ENCODE assay signal across 10 cellular contexts in genomic region chr10:22246680-22247391, GRCh38. TPM values are rescaled to one million over a fixed set of nuclear protein-coding genes. Genes with fewer than 3 reads are reported as not detected.
A peak's percentile ranks its signal among the peaks of the same experiment; 100 is the strongest.
DNase-seq lines count a peak whose midpoint lies in the region; ATAC-seq, FAIRE-seq and TF ChIP-seq lines count a peak whose summit lies in the region.
"Had no signal": no experiment of that assay in that cellular context is flagged by ENCODE, and none has a peak within 500 bp of the region (broad histone marks: within the 10 kb centered on the region; RNA-seq: fewer than 3 reads in every experiment).

No MANE protein-coding gene starts in this region.

- peak; percentile 90 to 94 for ATAC-seq in A549
- ATAC-seq in activated T-cell treated with anti-CD3 and anti-CD28 coated beads, Interleukin-2, amount 50 U/mL, for 4 hours, result peak; percentile 90 to 91
- ATAC-seq in foreskin keratinocyte, result peak; percentile 97
- ATAC-seq in GM18861 (IDR thresholded peaks at IDR 0.05; ENCODE audit: unreplicated experiment), result no peak
- ATAC-seq in HG03520 (IDR thresholded peaks at IDR 0.05; ENCODE audit: unreplicated experiment), result no peak
- ATAC-seq in GM18873 (IDR thresholded peaks at IDR 0.05; ENCODE audit: low FRiP score, unreplicated experiment), result no peak
- no peak for ATAC-seq in HG03025 (IDR thresholded peaks at IDR 0.05; ENCODE audit: low FRiP score, unreplicated experiment)

- peaks cover 55% of the 10 kb centered on the region for H3K4me1 Mint-ChIP-seq in activated T-cell treated with anti-CD3 and anti-CD28 coated beads, Interleukin-2, amount 50 U/mL, for 4 hours (ENCODE audit: low read depth)

- H3K4me3 Mint-ChIP-seq in activated T-cell treated with anti-CD3 and anti-CD28 coated beads, Interleukin-2, amount 50 U/mL, for 4 hours, result peak overlapping the region; percentile 55

- TF ChIP-seq RAD21 in A549 (conservative IDR thresholded peaks at IDR 0.05 in 1 of 2, IDR thresholded peaks at IDR 0.05 in 1 of 2), result no peak

- 0 out of 3 replicates have a peak overlapping the region, but pooled peaks have one; percentile 9 for H3K4me3 ChIP-seq in A549

- peak; percentile 57 to 91; a peak in 3 of 5 replicates for TF ChIP-seq EP300 in A549 (IDR thresholded peaks at IDR 0.05)

- H3K27me3 Mint-ChIP-seq in activated T-cell treated with anti-CD3 and anti-CD28 coated beads, Interleukin-2, amount 50 U/mL, for 4 hours (ENCODE audit: low read depth), result peaks cover 5% of the 10 kb centered on the region

- peak; percentile 96 for FAIRE-seq in A549 (lab: Jason Lieb, UNC)

- under 1% methylated on average over 3 of the region's 3 CpGs for WGBS in A549 (ENCODE audit: missing lambda C conversion rate)

- CTCF ChIA-PET in A549 (lab: Yijun Ruan, JAX), result interaction anchor here (3.4 kb wide), 1 partner anchor 14 kb away, joined by 20 read pairs; no protein-coding TSS in a partner anchor

- H3K9me3 Mint-ChIP-seq in activated T-cell treated with anti-CD3 and anti-CD28 coated beads, Interleukin-2, amount 50 U/mL, for 4 hours, result peaks cover 4% of the 10 kb centered on the region

- TF ChIP-seq CTCF in A549 (IDR thresholded peaks at IDR 0.05) (no peak), foreskin keratinocyte (conservative IDR thresholded peaks at IDR 0.05) (no peak)

- H3K4me2 ChIP-seq in A549, result peak overlapping the region; percentile 79

- H3K27ac ChIP-seq in A549 (peak overlapping the region; percentile 89), foreskin keratinocyte (peak overlapping the region; percentile 86)
- H3K27ac ChIP-seq: parathyroid adenoma had no signal

- POLR2A ChIA-PET in A549 (lab: Yijun Ruan, JAX), result interaction anchor here (1.1 to 4.4 kb wide), 3 partner anchors 17 to 244 kb away, joined by 3 to 22 read pairs (median 10); partner anchors contain the start of genes COMMD3 and DNAJC1

- H3K4me1 ChIP-seq in A549 (peaks cover 54% of the 10 kb centered on the region), foreskin keratinocyte (peaks cover 12% of the 10 kb centered on the region)
- H3K4me1 ChIP-seq: parathyroid adenoma had no signal

- no peaks in the 10 kb centered on the region; the same call in 2 of the 3 replicates for H3K9me3 ChIP-seq in A549

- no peaks in the 10 kb centered on the region for H3K27me3 ChIP-seq in foreskin keratinocyte

- TF ChIP-seq POLR2A in A549 (IDR thresholded peaks at IDR 0.05; ENCODE audit: low read length), result no peak

- DNase-seq in A549 (ENCODE audit: low read depth in 1 of 2, low spot score in 1 of 2) (peak; percentile 83 to 92), HS-5 (ENCODE audit: low read depth) (peak; percentile 74), foreskin keratinocyte (peak; percentile 96 to 98)
- peak; percentile 39 for DNase-seq in activated T-cell treated with anti-CD3 and anti-CD28 coated beads, Interleukin-2, amount 50 U/mL, for 4 hours
- DNase-seq: NCI-H748 treated with DMSO at 0.1 percent for 48 hours had no signal

- H3K36me3 Mint-ChIP-seq in activated T-cell treated with anti-CD3 and anti-CD28 coated beads, Interleukin-2, amount 50 U/mL, for 4 hours (ENCODE audit: insufficient read depth), result no peaks in the 10 kb centered on the region

TF ChIP-seq in A549, 52 proteins besides CTCF, POLR2A, EP300 and RAD21:
- peak; percentile 46; the same call in 1 of the 2 replicates for TF ChIP-seq HOXB5 (CRISPR knock-in tag; IDR thresholded peaks at IDR 0.05)
- TF ChIP-seq JUN (IDR thresholded peaks at IDR 0.05), result peak; percentile 74 to 88; a peak in 4 of 5 replicates
- TF ChIP-seq MYC (IDR thresholded peaks at IDR 0.05; ENCODE audit: borderline replicate concordance, low read length), result no peak
- no peak for TF ChIP-seq HEYL (CRISPR knock-in tag; IDR thresholded peaks at IDR 0.05)
- no peak for TF ChIP-seq NR3C1 (IDR thresholded peaks at IDR 0.05)
- peak; percentile 34; the same call in 1 of the 3 replicates for TF ChIP-seq BCL3 (IDR thresholded peaks at IDR 0.05)
- TF ChIP-seq KDM5A (IDR thresholded peaks at IDR 0.05), result no peak
- TF ChIP-seq HES2 (IDR thresholded peaks at IDR 0.05), result 0 out of 2 replicates have a peak, but pooled peaks have one; percentile 25
- TF ChIP-seq MAFK (IDR thresholded peaks at IDR 0.05; ENCODE audit: partially characterized antibody), result peak; percentile 84
- TF ChIP-seq JUNB (IDR thresholded peaks at IDR 0.05), result peak; percentile 95
- TF ChIP-seq FOSB (CRISPR knock-in tag; IDR thresholded peaks at IDR 0.05), result 0 out of 2 replicates have a peak, but pooled peaks have one; percentile 31
- TF ChIP-seq GATA3 (IDR thresholded peaks at IDR 0.05; ENCODE audit: borderline replicate concordance), result peak; percentile 83
- TF ChIP-seq CEBPB (IDR thresholded peaks at IDR 0.05), result peak; percentile 78 to 83
- no peak for TF ChIP-seq E2F6 (IDR thresholded peaks at IDR 0.05; ENCODE audit: borderline replicate concordance, low read depth)
- TF ChIP-seq RARB (CRISPR knock-in tag; IDR thresholded peaks at IDR 0.05), result no peak
- 0 out of 2 replicates have a peak, but pooled peaks have one; percentile 33 for TF ChIP-seq ATOH8 (CRISPR knock-in tag; IDR thresholded peaks at IDR 0.05; ENCODE audit: low read depth)
- TF ChIP-seq ESRRA (IDR thresholded peaks at IDR 0.05; ENCODE audit: borderline replicate concordance, low read length), result peak; percentile 89; the same call in 1 of the 2 replicates
- no peak for TF ChIP-seq ZFP36 (IDR thresholded peaks at IDR 0.05; ENCODE audit: borderline replicate concordance, partially characterized antibody)
- TF ChIP-seq CBX2 (IDR thresholded peaks at IDR 0.05; ENCODE audit: borderline replicate concordance, low read depth), result no peak
- TF ChIP-seq PHF8 (IDR thresholded peaks at IDR 0.05; ENCODE audit: borderline replicate concordance, low read depth), result no peak
- no peak for TF ChIP-seq NPAS2 (CRISPR knock-in tag; IDR thresholded peaks at IDR 0.05; ENCODE audit: borderline replicate concordance)
- no peak for TF ChIP-seq MAZ (IDR thresholded peaks at IDR 0.05; ENCODE audit: borderline replicate concordance, low read depth, low read length)
- no peak for TF ChIP-seq ZNF302 (CRISPR knock-in tag; IDR thresholded peaks at IDR 0.05)
- no peak for TF ChIP-seq CHD4 (IDR thresholded peaks at IDR 0.05; ENCODE audit: borderline replicate concordance)
- no peak for TF ChIP-seq HOXA7 (CRISPR knock-in tag; IDR thresholded peaks at IDR 0.05)
- peak; percentile 97 for TF ChIP-seq FOSL2 (IDR thresholded peaks at IDR 0.05)
- peak; percentile 99 for TF ChIP-seq FOSL2 (CRISPR knock-in tag; IDR thresholded peaks at IDR 0.05)
- TF ChIP-seq RCOR1 (IDR thresholded peaks at IDR 0.05; ENCODE audit: low read depth, low read length), result no peak

RNA-seq across cellular contexts. Expression of gene EBLN1, which starts 29.0 kb away (rescaled TPM):
- polyA plus RNA-seq in A549 (2011; rRNA removed) (not detected in 2 replicates), A549 (2017; fragmentation: RNase III; extraction: RNeasy Plus Mini Kit Qiagen cat#74134 plus additional on column Dnase treatment) (not detected in 3 replicates), foreskin keratinocyte (not detected in 2 replicates)
- polyA plus RNA-seq in A549 (2012; cell fraction: cytosol; rRNA removed), result not detected in 2 replicates
- not detected in 2 replicates for polyA plus RNA-seq in A549 (2012; cell fraction: nucleus; rRNA removed)
- polyA minus RNA-seq in A549 (2011; rRNA and poly(A)+ RNA removed), result not detected in 2 replicates
- total RNA-seq in activated T-cell treated with anti-CD3 and anti-CD28 coated beads, Interleukin-2, amount 50 U/mL, for 4 hours, result not detected
- not detected in 2 replicates for total RNA-seq in foreskin keratinocyte

Comparison
In these comparisons a context has a peak if more than half of its experiments do, and no peak if none do; other contexts are left out.
1. ATAC-seq: peak in A549 (2 of 2), activated T-cell treated with anti-CD3 and anti-CD28 coated beads, Interleukin-2, amount 50 U/mL, for 4 hours (2 of 2) and foreskin keratinocyte (single experiment); none in GM18861 (single experiment), HG03520 (single experiment), GM18873 (single experiment) and HG03025 (single experiment).
2. DNase-seq: peak in every context shown above with its lines; median percentile 97 in foreskin keratinocyte; 88 in A549; 74 in HS-5; 39 in activated T-cell treated with anti-CD3 and anti-CD28 coated beads, Interleukin-2, amount 50 U/mL, for 4 hours.